ENCODE assay signal across 9 cellular contexts in the genomic region with DNA sequence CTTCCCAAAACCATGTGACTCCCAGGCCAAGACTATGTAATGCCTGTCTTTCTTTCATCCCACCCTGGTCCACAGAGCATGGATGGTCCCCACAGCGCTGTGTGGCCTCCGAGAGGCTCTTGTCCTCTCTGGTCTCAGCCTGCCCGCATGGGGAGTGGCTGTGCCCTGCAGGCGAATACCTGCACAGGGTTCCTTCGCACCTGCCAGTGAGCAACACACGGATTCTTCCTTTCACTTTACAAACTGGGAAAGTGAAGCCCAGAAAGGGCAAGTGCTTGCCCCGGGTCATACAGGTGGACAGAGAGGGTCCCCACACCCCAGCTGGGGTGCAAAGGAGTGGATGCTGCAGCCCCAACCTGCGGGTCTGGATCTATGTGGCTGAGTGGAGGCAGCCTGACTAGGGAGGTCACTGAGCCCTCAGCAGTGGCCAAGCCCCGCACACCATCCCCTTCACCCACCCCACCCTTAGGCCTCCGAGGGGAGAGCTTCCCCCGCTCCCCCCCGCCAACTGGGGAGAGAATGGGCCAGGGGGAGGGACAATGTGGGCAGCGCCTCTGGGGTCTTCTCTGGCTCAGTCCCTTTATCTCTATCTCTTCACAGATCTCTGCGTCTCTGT. TPM values are rescaled to one million over a fixed set of nuclear protein-coding genes. Genes with fewer than 3 reads are reported as not detected.
DNase-seq lines count a peak whose midpoint lies in the region; ATAC-seq and TF ChIP-seq lines count a peak whose summit lies in the region.
"Had no signal": no experiment of that assay in that cellular context is flagged by ENCODE, and none has a peak within 500 bp of the region (broad histone marks: within the 10 kb centered on the region; RNA-seq: fewer than 3 reads in every experiment).

No MANE protein-coding gene starts in this region.

- H3K9ac ChIP-seq in KMS-11, result no peak overlapping the region; the same call in 1 of the 2 replicates
- peak overlapping the region; percentile 51 to 74 for H3K9ac ChIP-seq in colonic mucosa (ENCODE audit: low read depth in 2 of 2, low read length in 2 of 2)
- peak overlapping the region; percentile 68 for H3K9ac ChIP-seq in mucosa of stomach (ENCODE audit: low read length)

- no peaks in the 10 kb centered on the region for H4K20me1 ChIP-seq in KMS-11 (ENCODE audit: insufficient read depth)

- H2AFZ ChIP-seq in ACC112 (ENCODE audit: low read length, unreplicated experiment) (peak overlapping the region; percentile 8), KMS-11 (ENCODE audit: low read depth) (peak overlapping the region; percentile 98)

- peak overlapping the region; percentile 97 for H3K4me2 ChIP-seq in KMS-11

- no peak for TF ChIP-seq CTCF in KMS-11 (conservative IDR thresholded peaks at IDR 0.05; ENCODE audit: low read depth, low read length)
- TF ChIP-seq CTCF in colonic mucosa (IDR thresholded peaks at IDR 0.05), result no peak

- peaks cover 12% of the 10 kb centered on the region for H3K4me1 ChIP-seq in ACC112 (ENCODE audit: control insufficient read depth, insufficient read depth, low read length, unreplicated experiment)
- H3K4me1 ChIP-seq in KMS-11 (ENCODE audit: low read depth, poor library complexity, severe bottlenecking), result peaks cover 47% of the 10 kb centered on the region
- peaks cover 3% of the 10 kb centered on the region for H3K4me1 ChIP-seq in colonic mucosa
- H3K4me1 ChIP-seq in mucosa of stomach (ENCODE audit: control insufficient read depth, insufficient read depth, low read length), result peaks cover 33% of the 10 kb centered on the region

- H3K27ac ChIP-seq in ACC112 (ENCODE audit: low read depth, low read length) (no peak overlapping the region), KMS-11 (no peak overlapping the region), colonic mucosa (no peak overlapping the region)

- H3K4me3 ChIP-seq in ACC112 (ENCODE audit: low read depth, low read length) (peak overlapping the region; percentile 77), KMS-11 (IDR thresholded peaks at IDR 0.05; ENCODE audit: insufficient read depth, low read depth, low read length) (no peak overlapping the region), colonic mucosa (peak overlapping the region; percentile 81), mucosa of stomach (ENCODE audit: low read length) (peak overlapping the region; percentile 71)

- DNase-seq in colonic mucosa, result no peak
- no peak for DNase-seq in NCI-H2227 treated with DMSO at 0.1 percent for 48 hours (lab: John Stamatoyannopoulos, UW)
- no peak for DNase-seq in GM19238 (ENCODE audit: insufficient read length, low spot score)

- ATAC-seq in HG03342 (IDR thresholded peaks at IDR 0.05; ENCODE audit: unreplicated experiment) (no peak), GM19395 (IDR thresholded peaks at IDR 0.05; ENCODE audit: unreplicated experiment) (no peak)

- intact Hi-C loops in colonic mucosa (cut with DNase I), result no loop called here

- no peaks in the 10 kb centered on the region for H3K36me3 ChIP-seq in ACC112 (ENCODE audit: insufficient read depth, low read length)
- no peaks in the 10 kb centered on the region for H3K36me3 ChIP-seq in KMS-11 (ENCODE audit: insufficient read depth)
- H3K36me3 ChIP-seq in colonic mucosa, result no peaks in the 10 kb centered on the region
- H3K36me3 ChIP-seq in mucosa of stomach (ENCODE audit: control insufficient read depth, insufficient read depth, low read length), result no peaks in the 10 kb centered on the region

- H3K27me3 ChIP-seq in ACC112 (ENCODE audit: insufficient read depth, low read length), result no peaks in the 10 kb centered on the region
- peaks cover 5% of the 10 kb centered on the region; the same call in 1 of the 2 replicates for H3K27me3 ChIP-seq in KMS-11 (ENCODE audit: insufficient read depth, low read depth)
- H3K27me3 ChIP-seq in colonic mucosa, result no peaks in the 10 kb centered on the region
- no peaks in the 10 kb centered on the region for H3K27me3 ChIP-seq in mucosa of stomach (ENCODE audit: control insufficient read depth, insufficient read depth, low read length)

- H3K79me2 ChIP-seq in ACC112 (ENCODE audit: control insufficient read depth, insufficient read depth, low read length, unreplicated experiment) (peaks cover 31% of the 10 kb centered on the region), KMS-11 (ENCODE audit: insufficient read depth, low read depth) (peaks cover 10% of the 10 kb centered on the region; the same call in 1 of the 2 replicates)

- H3K9me3 ChIP-seq in colonic mucosa (no peaks in the 10 kb centered on the region), mucosa of stomach (ENCODE audit: control insufficient read depth, low read length) (no peaks in the 10 kb centered on the region)

RNA-seq across cellular contexts. Expression of gene MARK4, which starts 0.7 kb away (rescaled TPM):
- 10 to 100 TPM; 12.7 to 28.6 TPM for total RNA-seq in colonic mucosa

RNA-seq across cellular contexts. Expression of gene EXOC3L2, which starts 5.1 kb away (rescaled TPM):
- 1 to 10 TPM; 1.4 to 1.6 TPM for total RNA-seq in colonic mucosa
- total RNA-seq: activated CD8-positive, alpha-beta memory T cell treated with anti-CD3 and anti-CD28 coated beads for 36 hours had no signal
